10 cellular contexts compared by ENCODE assay signal in genomic region chr22:40463727-40464126, GRCh38.
DNase-seq lines count a peak whose midpoint lies in the region; ATAC-seq, FAIRE-seq and TF ChIP-seq lines count a peak whose summit lies in the region.
"Had no signal": no experiment of that assay in that cellular context is flagged by ENCODE, and none has a peak within 500 bp of the region (broad histone marks: within the 10 kb centered on the region; RNA-seq: fewer than 3 reads in every experiment).

No MANE protein-coding gene starts in this region.

- no peak for TF ChIP-seq CTCF in GM12878 (IDR thresholded peaks at IDR 0.05 in 2 of 3, conservative IDR thresholded peaks at IDR 0.05 in 1 of 3; ENCODE audit: control insufficient read depth in 2 of 3, extremely low read depth in 1 of 3, insufficient read depth in 1 of 3, low read depth in 3 of 3, low read length in 3 of 3)

- peak; percentile 35 for FAIRE-seq in GM12878 (lab: Jason Lieb, UNC)
- FAIRE-seq: pancreas had no signal

- ATAC-seq in GM19372 (IDR thresholded peaks at IDR 0.05; ENCODE audit: low read depth, unreplicated experiment) (peak; percentile 19), GM12878 (peak; percentile 80), GM21526 (IDR thresholded peaks at IDR 0.05; ENCODE audit: low FRiP score, unreplicated experiment) (no peak)
- ATAC-seq in stimulated activated effector memory CD8-positive, alpha-beta T cell treated with anti-CD3 and anti-CD28 coated beads, Interleukin-12 subunit alpha, Interleukin-12 subunit beta, amount 100 ng/mL, for 72 hours, result peak; percentile 84

- H3K4me3 ChIP-seq in GM12878, result peak overlapping the region; percentile 71

- H3K4me1 ChIP-seq in GM12878 (ENCODE audit: control insufficient read depth, insufficient read depth, low read length), result no peaks in the 10 kb centered on the region; the same call in 1 of the 2 replicates
- H3K4me1 ChIP-seq: pancreas had no signal

- H3K4me3 Mint-ChIP-seq in stimulated activated effector memory CD8-positive, alpha-beta T cell treated with anti-CD3 and anti-CD28 coated beads, Interleukin-12 subunit alpha, Interleukin-12 subunit beta, amount 100 ng/mL, for 72 hours, result peak overlapping the region; percentile 78

- no peak for TF ChIP-seq POLR2A in GM12878 (IDR thresholded peaks at IDR 0.05; ENCODE audit: low read depth, low read length)

- 61% methylated on average over 6 of the region's 6 CpGs for WGBS in GM12878 (ENCODE audit: insufficient coverage, insufficient replicate concordance, low lambda C conversion rate, missing lambda C conversion rate)

- H3K27me3 ChIP-seq in GM12878 (replicated peaks in 1 of 2; ENCODE audit: control insufficient read depth in 2 of 2, insufficient read depth in 2 of 2, low read length in 1 of 2), result no peaks in the 10 kb centered on the region
- H3K27me3 ChIP-seq: pancreas had no signal

- H3K9me3 Mint-ChIP-seq in stimulated activated effector memory CD8-positive, alpha-beta T cell treated with anti-CD3 and anti-CD28 coated beads, Interleukin-12 subunit alpha, Interleukin-12 subunit beta, amount 100 ng/mL, for 72 hours, result no peaks in the 10 kb centered on the region

- H3K36me3 ChIP-seq in GM12878 (ENCODE audit: control insufficient read depth in 2 of 2, insufficient read depth in 2 of 2, low read length in 1 of 2), result peaks cover 0 to 8% of the 10 kb centered on the region in 2 experiments; a peak in 2 of 4 replicates
- H3K36me3 ChIP-seq: pancreas had no signal

- POLR2A ChIA-PET in GM12878 (lab: Charles Lee), result interaction anchor here (0.6 kb wide), 1 partner anchor 988 kb away, joined by 3 read pairs; no protein-coding TSS in a partner anchor

- H3K9ac ChIP-seq in GM12878 (ENCODE audit: control insufficient read depth, insufficient read depth, low read length), result peak overlapping the region; percentile 66

- RAD21 ChIA-PET in GM12878 (lab: Charles Lee; ENCODE audit: unreplicated experiment), result interaction anchor here (0.9 to 2.5 kb wide), 3 partner anchors 9 to 116 kb away, joined by 4 to 16 read pairs (median 4); no protein-coding TSS in a partner anchor

- peaks cover 43% of the 10 kb centered on the region for H3K79me2 ChIP-seq in GM12878 (ENCODE audit: control insufficient read depth, insufficient read depth, low read length)

- H3K4me2 ChIP-seq in GM12878 (ENCODE audit: control insufficient read depth, insufficient read depth), result peak overlapping the region; percentile 77

- no peak for TF ChIP-seq EP300 in GM12878 (IDR thresholded peaks at IDR 0.05; ENCODE audit: borderline replicate concordance in 1 of 2, control insufficient read depth in 1 of 2, low read depth in 2 of 2, low read length in 2 of 2)

- in situ Hi-C loops in GM12878 (cut with MboI), result no loop called here

- H3K36me3 Mint-ChIP-seq in stimulated activated effector memory CD8-positive, alpha-beta T cell treated with anti-CD3 and anti-CD28 coated beads, Interleukin-12 subunit alpha, Interleukin-12 subunit beta, amount 100 ng/mL, for 72 hours, result peaks cover 21% of the 10 kb centered on the region

- H3K9me3 ChIP-seq in GM12878 (replicated peaks; ENCODE audit: control insufficient read depth, insufficient read depth, low read length), result no peaks in the 10 kb centered on the region
- H3K9me3 ChIP-seq: pancreas had no signal

- peak overlapping the region; percentile 67 for H3K27ac ChIP-seq in GM12878 (ENCODE audit: control insufficient read depth, insufficient read depth)

- H3K4me1 Mint-ChIP-seq in stimulated activated effector memory CD8-positive, alpha-beta T cell treated with anti-CD3 and anti-CD28 coated beads, Interleukin-12 subunit alpha, Interleukin-12 subunit beta, amount 100 ng/mL, for 72 hours, result peaks cover 56% of the 10 kb centered on the region

- no TSS peak for BruUV-seq in GM12878 (replicated peaks; lab: Mats Ljungman, UMichigan)

- no peak for TF ChIP-seq RAD21 in GM12878 (IDR thresholded peaks at IDR 0.05; ENCODE audit: insufficient read depth, low read depth, low read length)

- SMC1A ChIA-PET in GM12878 (lab: Charles Lee; ENCODE audit: uncharacterized antibody, unreplicated experiment), result interaction anchor here (0.6 to 3.2 kb wide), 8 partner anchors 10 to 182 kb away, joined by 3 to 30 read pairs (median 4); no protein-coding TSS in a partner anchor

- CTCF ChIA-PET in GM12878 (lab: Yijun Ruan, JAX), result interaction anchor here (0.7 to 7.0 kb wide), 6 partner anchors 14 to 1203 kb away, joined by 3 to 42 read pairs (median 4); no protein-coding TSS in a partner anchor

- DNase-seq in T follicular helper cell (ENCODE audit: low read depth) (peak; percentile 7), GM12878 (ENCODE audit: low read depth, low spot score) (no peak), Ammon's horn (ENCODE audit: low spot score) (no peak), medulla oblongata (ENCODE audit: extremely low spot score) (no peak), NCI-H2227 (lab: John Stamatoyannopoulos, UW; ENCODE audit: unreplicated experiment) (no peak)
- DNase-seq in stimulated activated effector memory CD8-positive, alpha-beta T cell treated with anti-CD3 and anti-CD28 coated beads, Interleukin-12 subunit alpha, Interleukin-12 subunit beta, amount 100 ng/mL, for 72 hours (ENCODE audit: low spot score in 2 of 2), result no peak
- DNase-seq: NCI-H524, pancreas had no signal

- H3K27ac Mint-ChIP-seq in stimulated activated effector memory CD8-positive, alpha-beta T cell treated with anti-CD3 and anti-CD28 coated beads, Interleukin-12 subunit alpha, Interleukin-12 subunit beta, amount 100 ng/mL, for 72 hours, result peak overlapping the region; percentile 91

- H2AFZ ChIP-seq in GM12878 (ENCODE audit: control insufficient read depth, low read depth, low read length), result peak overlapping the region; percentile 47

- no peaks in the 10 kb centered on the region for H4K20me1 ChIP-seq in GM12878 (ENCODE audit: control insufficient read depth, insufficient read depth)

- intact Hi-C loops in GM12878 (cut with micrococcal nuclease; ENCODE audit: unreplicated experiment), result loop anchor here (2.0 kb wide), 1 partner anchor 27 kb away; no protein-coding TSS in a partner anchor

TF ChIP-seq in GM12878, 131 proteins besides CTCF, POLR2A, EP300 and RAD21:
- TF ChIP-seq ATF2 (IDR thresholded peaks at IDR 0.05; ENCODE audit: low read length) (peak; percentile 56; the same call in 1 of the 2 replicates), RELA (IDR thresholded peaks at IDR 0.05; ENCODE audit: borderline replicate concordance, partially characterized antibody) (no peak), IRF4 (IDR thresholded peaks at IDR 0.05; ENCODE audit: low read depth, low read length) (no peak)
